In genomic region chr1:229452956-229453801, GRCh38 we compare ENCODE assay signal across 9 cellular contexts. TPM values are rescaled to one million over a fixed set of nuclear protein-coding genes. Genes with fewer than 3 reads are reported as not detected.
A peak's percentile ranks its signal among the peaks of the same experiment; 100 is the strongest.
DNase-seq lines count a peak whose midpoint lies in the region; FAIRE-seq and TF ChIP-seq lines count a peak whose summit lies in the region.
"Had no signal": no experiment of that assay in that cellular context is flagged by ENCODE, and none has a peak within 500 bp of the region (broad histone marks: within the 10 kb centered on the region; RNA-seq: fewer than 3 reads in every experiment).

No MANE protein-coding gene starts in this region.

- H3K36me3 ChIP-seq in kidney (ENCODE audit: control insufficient read depth in 1 of 2, insufficient read depth in 2 of 2, low read length in 2 of 2), result peaks cover 5 to 26% of the 10 kb centered on the region in 2 donors
- H3K36me3 ChIP-seq in effector memory CD4-positive, alpha-beta T cell (ENCODE audit: control insufficient read depth, insufficient read depth, low read length), result peaks cover 21% of the 10 kb centered on the region

- no peak for TF ChIP-seq POLR2A in H54 (IDR thresholded peaks at IDR 0.05; ENCODE audit: low read depth, low read length)

- no peak overlapping the region for H3K27ac ChIP-seq in kidney (ENCODE audit: low read depth in 2 of 2, low read length in 2 of 2)
- no peak overlapping the region for H3K27ac ChIP-seq in effector memory CD4-positive, alpha-beta T cell (ENCODE audit: insufficient read depth, low read length, poor library complexity, severe bottlenecking)

- no peaks in the 10 kb centered on the region for H3K27me3 ChIP-seq in effector memory CD4-positive, alpha-beta T cell (replicated peaks; ENCODE audit: control insufficient read depth, insufficient read depth, low read length, poor library complexity, severe bottlenecking)

- no peak overlapping the region for H3K9ac ChIP-seq in kidney (ENCODE audit: low read length in 2 of 2)

- intact Hi-C loops in kidney (cut with DNase I), result no loop called here

- no peaks in the 10 kb centered on the region for H3K9me3 ChIP-seq in kidney (ENCODE audit: control insufficient read depth in 1 of 2, low read length in 2 of 2)
- H3K9me3 ChIP-seq in effector memory CD4-positive, alpha-beta T cell (ENCODE audit: control insufficient read depth, low read length), result no peaks in the 10 kb centered on the region

- TF ChIP-seq CTCF in AG10803 (conservative IDR thresholded peaks at IDR 0.05; ENCODE audit: low read length) (peak; percentile 57), kidney (IDR thresholded peaks at IDR 0.05; ENCODE audit: borderline replicate concordance, extremely low read depth, insufficient read depth) (peak; percentile 27)

- DNase-seq in AG10803 (ENCODE audit: low read depth) (peak; percentile 43), H54 (ENCODE audit: insufficient read length, low spot score) (no peak), SK-N-DZ (ENCODE audit: low spot score) (peak; percentile 23), kidney (no peak), nucleus accumbens (lab: John Stamatoyannopoulos, UW) (no peak)
- no peak for DNase-seq in activated CD4-positive, alpha-beta T cell treated with anti-CD3 and anti-CD28 coated beads for 48 hours
- DNase-seq in effector memory CD4-positive, alpha-beta T cell, result no peak
- no peak for DNase-seq in activated effector memory CD4-positive, alpha-beta T cell treated with Interleukin-2 at 50 U/mL for 16 hours
- DNase-seq: activated T-cell treated with anti-CD3 and anti-CD28 coated beads, Interleukin-2, amount 50 U/mL, for 72 hours had no signal

- FAIRE-seq in H54 (lab: Jason Lieb, UNC) (peak; percentile 52), kidney (lab: Jason Lieb, UNC) (no peak)

- H3K4me3 ChIP-seq in AG10803 (ENCODE audit: low read length) (no peak overlapping the region), kidney (ENCODE audit: low read length in 2 of 2) (no peak overlapping the region)
- no peak overlapping the region for H3K4me3 ChIP-seq in effector memory CD4-positive, alpha-beta T cell (ENCODE audit: insufficient read depth, low read depth, low read length, poor library complexity, severe bottlenecking)

- no peaks in the 10 kb centered on the region for H3K4me1 ChIP-seq in kidney (ENCODE audit: control insufficient read depth in 1 of 2, insufficient read depth in 1 of 2, low read depth in 1 of 2, low read length in 2 of 2)
- no peaks in the 10 kb centered on the region for H3K4me1 ChIP-seq in effector memory CD4-positive, alpha-beta T cell (ENCODE audit: control insufficient read depth, insufficient read depth, low read length, poor library complexity, severe bottlenecking)

RNA-seq across cellular contexts. Expression of gene ACTA1, which starts 19.3 kb away (rescaled TPM):
- polyA plus RNA-seq in SK-N-DZ (2014; cell fraction: cytosol; rRNA removed), result not detected in 2 replicates
- 0.32 and 1.6 TPM in 2 replicates for polyA plus RNA-seq in SK-N-DZ (2014; cell fraction: nucleus; rRNA removed)
- total RNA-seq in kidney, result not detected
- polyA plus RNA-seq in kidney (ENCODE audit: insufficient read depth, low read depth, low replicate concordance), result 1.2 TPM
- total RNA-seq: activated T-cell treated with anti-CD3 and anti-CD28 coated beads, Interleukin-2, amount 50 U/mL, for 72 hours had no signal

RNA-seq across cellular contexts. Expression of gene NUP133, which starts 55.0 kb away (rescaled TPM):
- polyA plus RNA-seq in SK-N-DZ (2014; cell fraction: cytosol; rRNA removed), result 46.8 and 52.2 TPM in 2 replicates
- polyA plus RNA-seq in SK-N-DZ (2014; cell fraction: nucleus; rRNA removed), result 61.4 and 70.6 TPM in 2 replicates
- 35.0 TPM for total RNA-seq in kidney
- polyA plus RNA-seq in kidney (ENCODE audit: insufficient read depth, low read depth, low replicate concordance), result 15.9 TPM

Comparison
In these comparisons a context has a peak if more than half of its experiments do, and no peak if none do; other contexts are left out.
1. DNase-seq: peak in AG10803 (single experiment) and SK-N-DZ (single experiment); none in H54 (single experiment), kidney (single experiment), activated CD4-positive, alpha-beta T cell treated with anti-CD3 and anti-CD28 coated beads for 48 hours (single experiment), effector memory CD4-positive, alpha-beta T cell (0 of 3), activated effector memory CD4-positive, alpha-beta T cell treated with Interleukin-2 at 50 U/mL for 16 hours (single experiment) and nucleus accumbens (0 of 56).